20 cellular contexts compared by ENCODE assay signal in genomic region chr3:156395961-156396700, GRCh38.
DNase-seq lines count a peak whose midpoint lies in the region; FAIRE-seq and TF ChIP-seq lines count a peak whose summit lies in the region.
"Had no signal": no experiment of that assay in that cellular context is flagged by ENCODE, and none has a peak within 500 bp of the region (broad histone marks: within the 10 kb centered on the region; RNA-seq: fewer than 3 reads in every experiment).

No MANE protein-coding gene starts in this region.

- H3K27ac ChIP-seq in coronary artery: no peak overlapping the region
- H3K27ac ChIP-seq: 22Rv1, SK-N-MC had no signal

- DNase-seq in DMS79 treated with DMSO at 0.1 percent for 48 hours (lab: John Stamatoyannopoulos, UW): peak; percentile 73
- no peak for DNase-seq in DMS79 (lab: John Stamatoyannopoulos, UW)
- DNase-seq in HuH-7.5 (ENCODE audit: low spot score): peak; percentile 20
- no peak for DNase-seq in coronary artery (ENCODE audit: low spot score)
- DNase-seq in OCI-M1 (lab: John Stamatoyannopoulos, UW): no peak
- no peak for DNase-seq in NK-92 (lab: John Stamatoyannopoulos, UW; ENCODE audit: unreplicated experiment)
- DNase-seq: BE2C; CD4-positive, alpha-beta T cell; GDM1; GOT3; NCI-H1417 treated with DMSO at 0.1 percent for 48 hours; NCI-H2029; NCI-H2171; NCI-H82; Right ventricle myocardium superior had no signal

- H3K9me3 ChIP-seq in endocrine pancreas (ENCODE audit: control insufficient read depth, low read length): no peaks in the 10 kb centered on the region
- H3K9me3 ChIP-seq: BE2C had no signal

- H3K4me1 ChIP-seq in endocrine pancreas (ENCODE audit: control insufficient read depth, insufficient read depth, low read length): peaks cover 34% of the 10 kb centered on the region

- TF ChIP-seq CTCF in coronary artery (IDR thresholded peaks at IDR 0.05): no peak

- peak overlapping the region; percentile 9 for H3K4me3 ChIP-seq in endocrine pancreas (ENCODE audit: control insufficient read depth, insufficient read depth, low read length)
- H3K4me3 ChIP-seq in coronary artery: no peak overlapping the region
- H3K4me3 ChIP-seq: SK-N-MC had no signal

- H3K36me3 ChIP-seq in endocrine pancreas (ENCODE audit: control insufficient read depth, insufficient read depth, low read length): no peaks in the 10 kb centered on the region
- H3K36me3 ChIP-seq: BE2C had no signal

- FAIRE-seq in islet of Langerhans (lab: Jason Lieb, UNC): peak; percentile 36
- FAIRE-seq: GM12891 had no signal

- no peak overlapping the region for H3K9ac ChIP-seq in endocrine pancreas (ENCODE audit: control insufficient read depth, insufficient read depth, low read length)

- no peaks in the 10 kb centered on the region for H3K27me3 ChIP-seq in endocrine pancreas (ENCODE audit: control insufficient read depth, insufficient read depth, low read length)
- H3K27me3 ChIP-seq: BE2C had no signal

Comparison
In these comparisons a context has a peak if more than half of its experiments do, and no peak if none do; other contexts are left out.
1. DNase-seq: peak in DMS79 treated with DMSO at 0.1 percent for 48 hours (single experiment) and HuH-7.5 (single experiment); none in DMS79 (single experiment), coronary artery (single experiment), OCI-M1 (single experiment) and NK-92 (single experiment).